ENCODE assay signal across 1 cellular context in the genomic region with DNA sequence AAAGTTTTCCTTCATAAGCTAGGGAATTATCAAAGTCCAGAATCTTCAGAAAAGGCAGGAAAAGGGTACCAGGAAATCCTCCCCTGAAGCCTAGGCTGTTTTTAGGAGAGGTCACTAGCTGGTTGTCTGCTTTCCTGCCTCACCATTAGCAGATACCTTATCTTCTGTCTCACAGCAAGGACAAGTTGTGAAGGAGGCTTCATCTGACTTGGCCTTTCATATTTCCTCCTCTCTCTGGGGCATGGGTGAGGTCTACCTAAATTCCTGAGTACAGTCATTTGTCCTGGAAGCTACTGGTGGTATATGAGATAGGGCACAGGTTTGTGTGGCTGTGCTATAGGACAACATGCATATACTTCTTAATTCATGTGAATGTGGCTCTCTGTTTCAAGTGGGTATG.
TF ChIP-seq lines count a peak whose summit lies in the region.

No MANE protein-coding gene starts in this region.

TF ChIP-seq in H1, 55 proteins besides CTCF, POLR2A, EP300 and RAD21:
- TF ChIP-seq POU5F1 (IDR thresholded peaks at IDR 0.05; ENCODE audit: low read depth, low read length) (no peak), ZNF274 (IDR thresholded peaks at IDR 0.05; ENCODE audit: borderline replicate concordance, extremely low read depth, low read length) (no peak), BACH1 (IDR thresholded peaks at IDR 0.05; ENCODE audit: low read length) (no peak), HDAC6 (IDR thresholded peaks at IDR 0.05; ENCODE audit: low read depth, low read length) (no peak), BCL11A (IDR thresholded peaks at IDR 0.05; ENCODE audit: low read depth in 2 of 2, low read length in 2 of 2) (no peak), POLR2AphosphoS5 (IDR thresholded peaks at IDR 0.05; ENCODE audit: low read depth, low read length) (no peak), CBX5 (IDR thresholded peaks at IDR 0.05; ENCODE audit: low read depth, low read length) (no peak), PHF8 (conservative IDR thresholded peaks at IDR 0.05; ENCODE audit: low read depth, low read length) (no peak), SRF (IDR thresholded peaks at IDR 0.05; ENCODE audit: low read depth, low read length) (no peak), CREB1 (IDR thresholded peaks at IDR 0.05) (no peak), TCF12 (IDR thresholded peaks at IDR 0.05; ENCODE audit: low read depth, low read length) (no peak), FOSL1 (IDR thresholded peaks at IDR 0.05; ENCODE audit: insufficient read depth, low read depth, low read length) (no peak), TBP (IDR thresholded peaks at IDR 0.05; ENCODE audit: low read depth, low read length) (no peak)
- TF ChIP-seq, protein P1, sequence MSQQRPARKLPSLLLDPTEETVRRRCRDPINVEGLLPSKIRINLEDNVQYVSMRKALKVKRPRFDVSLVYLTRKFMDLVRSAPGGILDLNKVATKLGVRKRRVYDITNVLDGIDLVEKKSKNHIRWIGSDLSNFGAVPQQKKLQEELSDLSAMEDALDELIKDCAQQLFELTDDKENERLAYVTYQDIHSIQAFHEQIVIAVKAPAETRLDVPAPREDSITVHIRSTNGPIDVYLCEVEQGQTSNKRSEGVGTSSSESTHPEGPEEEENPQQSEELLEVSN (IDR thresholded peaks at IDR 0.05), result no peak
